In genomic region chr12:71755146-71755892, GRCh38 we compare ENCODE assay signal across 8 cellular contexts. TPM values are rescaled to one million over a fixed set of nuclear protein-coding genes. Genes with fewer than 3 reads are reported as not detected.
A peak's percentile ranks its signal among the peaks of the same experiment; 100 is the strongest.
DNase-seq lines count a peak whose midpoint lies in the region; ATAC-seq, FAIRE-seq and TF ChIP-seq lines count a peak whose summit lies in the region.

No MANE protein-coding gene starts in this region.

- peaks cover 0 to 24% (median 15%) of the 10 kb centered on the region in 12 donors for H3K9me3 ChIP-seq in heart left ventricle

- peaks cover 22% of the 10 kb centered on the region for H3K27me3 Mint-ChIP-seq in type B pancreatic cell

- H3K36me3 ChIP-seq in heart left ventricle, result peaks cover 4 to 32% (median 12%) of the 10 kb centered on the region in 9 donors

- H3K4me1 Mint-ChIP-seq in type B pancreatic cell (ENCODE audit: unreplicated experiment), result peaks cover 19% of the 10 kb centered on the region

- H3K27ac ChIP-seq in heart left ventricle, result peak overlapping the region; percentile 93 to 98 (median 96)

- WGBS in heart left ventricle, 4 donors, result 0 to 1% (median 1%) methylated on average over 32 to 45 of the region's 45 CpGs

- CTCF ChIA-PET in AG04449 (lab: Yijun Ruan, JAX), result interaction anchor here (0.7 to 1.9 kb wide), 3 partner anchors 8 to 69 kb away, joined by 3 to 5 read pairs (median 4); partner anchors contain the start of gene TMEM19

- ATAC-seq in GM18520 (IDR thresholded peaks at IDR 0.05; ENCODE audit: unreplicated experiment), result peak; percentile 34
- peak; percentile 23 for ATAC-seq in HG03060 (IDR thresholded peaks at IDR 0.05; ENCODE audit: low read depth, unreplicated experiment)
- peak; percentile 21 to 45 (median 34) for ATAC-seq in heart left ventricle

- no peaks in the 10 kb centered on the region for H3K9me3 Mint-ChIP-seq in type B pancreatic cell

- FAIRE-seq in RCC 7860 (lab: Jason Lieb, UNC), result no peak

- TF ChIP-seq POLR2A in heart left ventricle (IDR thresholded peaks at IDR 0.05), result no peak

- H3K4me1 ChIP-seq in heart left ventricle, result peaks cover 0 to 43% (median 24%) of the 10 kb centered on the region in 12 donors

- H3K4me3 ChIP-seq in AG04449 (ENCODE audit: low read depth, low read length) (peak overlapping the region; percentile 83), heart left ventricle (peak overlapping the region; percentile 59 to 97 (median 87))

- peaks cover 35% of the 10 kb centered on the region for H3K36me3 Mint-ChIP-seq in type B pancreatic cell

- no peak for TF ChIP-seq CTCF in AG04449 (IDR thresholded peaks at IDR 0.05; ENCODE audit: insufficient read depth, low read length, missing control alignments)
- no peak for TF ChIP-seq CTCF in heart left ventricle (IDR thresholded peaks at IDR 0.05)
- no peak for TF ChIP-seq CTCF in type B pancreatic cell (conservative IDR thresholded peaks at IDR 0.05)

- H3K27ac Mint-ChIP-seq in type B pancreatic cell, result peak overlapping the region; percentile 96

- H3K4me3 Mint-ChIP-seq in type B pancreatic cell, result peak overlapping the region; percentile 96

- no peaks in the 10 kb centered on the region for H3K27me3 ChIP-seq in heart left ventricle

- POLR2A ChIA-PET in AG04449 (lab: Yijun Ruan, JAX), result no interaction called here

- DNase-seq in AG04449 (ENCODE audit: low read depth, low spot score) (no peak), RCC 7860 (ENCODE audit: low spot score) (peak; percentile 29), heart left ventricle (peak in 4 of 5 donors; percentile 21 to 74 (median 48)), pons (ENCODE audit: low spot score) (peak; percentile 43), type B pancreatic cell (ENCODE audit: extremely low spot score, unreplicated experiment) (no peak)
- peak; percentile 60 for DNase-seq in activated naive CD4-positive, alpha-beta T cell treated with anti-CD3 and anti-CD28 coated beads, Interleukin-2, amount 50 U/mL, for 16 hours

- intact Hi-C loops in heart left ventricle (cut with DNase I), result loop anchor here in 4 of 10 donors (2.0 to 10.0 kb wide), 2 partner anchors 91 to 93 kb away; partner anchors contain the start of genes ZFC3H1 (in 4 of the 4) and THAP2 (in 2 of the 4)

RNA-seq across cellular contexts. Expression of gene RAB21, which starts 0.7 kb away (rescaled TPM):
- total RNA-seq in heart left ventricle (100 to 1,000 TPM in 7 of 9 donors, 10 to 100 TPM in 2; 42.4 to 236 (median 198) TPM), type B pancreatic cell (ENCODE audit: low replicate concordance) (53.8 and 59.7 TPM in 2 replicates)
- 10 to 100 TPM; 25.3 to 81.8 TPM for polyA plus RNA-seq in heart left ventricle

Comparison
In these comparisons a context has a peak if more than half of its experiments do, and no peak if none do; other contexts are left out.
1. DNase-seq: peak in RCC 7860 (single experiment), activated naive CD4-positive, alpha-beta T cell treated with anti-CD3 and anti-CD28 coated beads, Interleukin-2, amount 50 U/mL, for 16 hours (single experiment), heart left ventricle (4 of 5) and pons (single experiment); none in AG04449 (single experiment) and type B pancreatic cell (single experiment).
2. Peak in every context shown above with its lines, with median percentiles within 50 percentile points of each other: ATAC-seq.